In the genomic region with DNA sequence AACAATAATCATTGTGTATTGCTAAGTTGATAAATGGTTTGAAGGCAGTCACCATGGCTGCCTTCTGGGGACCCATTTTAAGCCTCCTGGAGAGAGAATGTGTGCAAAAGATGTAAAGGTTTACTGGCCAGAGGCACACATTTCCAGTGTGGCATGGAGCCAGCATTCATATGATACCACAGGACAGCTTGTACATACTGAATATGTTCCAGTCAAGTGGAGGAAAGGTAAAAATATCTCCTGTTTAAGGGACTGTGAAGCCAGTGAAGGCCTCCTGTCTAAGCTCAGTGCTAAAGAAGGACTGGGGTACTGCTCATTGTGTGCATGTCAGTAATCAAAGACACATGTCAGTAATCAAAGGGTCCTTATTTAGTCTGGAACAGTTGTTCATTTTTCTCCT, we compare ENCODE assay signal across 17 cellular contexts.
A peak's percentile ranks its signal among the peaks of the same experiment; 100 is the strongest.
DNase-seq lines count a peak whose midpoint lies in the region; ATAC-seq and TF ChIP-seq lines count a peak whose summit lies in the region.
"Had no signal": no experiment of that assay in that cellular context is flagged by ENCODE, and none has a peak within 500 bp of the region (broad histone marks: within the 10 kb centered on the region; RNA-seq: fewer than 3 reads in every experiment).

No MANE protein-coding gene starts in this region.

- ATAC-seq in HG02852 (IDR thresholded peaks at IDR 0.05; ENCODE audit: unreplicated experiment) = no peak
- no peak for ATAC-seq in GM19351 (IDR thresholded peaks at IDR 0.05; ENCODE audit: unreplicated experiment)
- ATAC-seq: activated CD4-positive, CD25-positive, alpha-beta regulatory T cell treated with anti-CD3 and anti-CD28 coated beads, Interleukin-2, amount 50 U/mL, for 24 hours; natural killer cell had no signal

- DNase-seq in DMS 273 (lab: John Stamatoyannopoulos, UW; ENCODE audit: unreplicated experiment) (peak; percentile 76), dermis microvascular lymphatic vessel endothelial cell (ENCODE audit: low read depth in 2 of 2) (peak; percentile 43 to 53), kidney tubule cell (ENCODE audit: low spot score) (peak; percentile 60), OCI-M1 (lab: John Stamatoyannopoulos, UW) (no peak)
- DNase-seq: activated CD8-positive, alpha-beta memory T cell treated with anti-CD3 and anti-CD28 coated beads, Interleukin-2, amount 50 U/mL, for 4 hours; activated gamma-delta T cell treated with Interleukin-2 at 50 U/mL for 16 hours; DMS153; dorsolateral prefrontal cortex; esophagus squamous epithelium; natural killer cell; NCI-H1436; NCI-H526 treated with DMSO at 0.1 percent for 48 hours; stomach had no signal

- no peak for TF ChIP-seq EP300 in Ishikawa (IDR thresholded peaks at IDR 0.05; ENCODE audit: borderline replicate concordance)

- no peak for TF ChIP-seq RAD21 in Ishikawa (IDR thresholded peaks at IDR 0.05; ENCODE audit: low read depth)

TF ChIP-seq in Ishikawa, 13 proteins besides CTCF, POLR2A, EP300 and RAD21:
- TF ChIP-seq NFIC (IDR thresholded peaks at IDR 0.05) = peak; percentile 45; the same call in 1 of the 2 replicates
- TF ChIP-seq, protein P1, sequence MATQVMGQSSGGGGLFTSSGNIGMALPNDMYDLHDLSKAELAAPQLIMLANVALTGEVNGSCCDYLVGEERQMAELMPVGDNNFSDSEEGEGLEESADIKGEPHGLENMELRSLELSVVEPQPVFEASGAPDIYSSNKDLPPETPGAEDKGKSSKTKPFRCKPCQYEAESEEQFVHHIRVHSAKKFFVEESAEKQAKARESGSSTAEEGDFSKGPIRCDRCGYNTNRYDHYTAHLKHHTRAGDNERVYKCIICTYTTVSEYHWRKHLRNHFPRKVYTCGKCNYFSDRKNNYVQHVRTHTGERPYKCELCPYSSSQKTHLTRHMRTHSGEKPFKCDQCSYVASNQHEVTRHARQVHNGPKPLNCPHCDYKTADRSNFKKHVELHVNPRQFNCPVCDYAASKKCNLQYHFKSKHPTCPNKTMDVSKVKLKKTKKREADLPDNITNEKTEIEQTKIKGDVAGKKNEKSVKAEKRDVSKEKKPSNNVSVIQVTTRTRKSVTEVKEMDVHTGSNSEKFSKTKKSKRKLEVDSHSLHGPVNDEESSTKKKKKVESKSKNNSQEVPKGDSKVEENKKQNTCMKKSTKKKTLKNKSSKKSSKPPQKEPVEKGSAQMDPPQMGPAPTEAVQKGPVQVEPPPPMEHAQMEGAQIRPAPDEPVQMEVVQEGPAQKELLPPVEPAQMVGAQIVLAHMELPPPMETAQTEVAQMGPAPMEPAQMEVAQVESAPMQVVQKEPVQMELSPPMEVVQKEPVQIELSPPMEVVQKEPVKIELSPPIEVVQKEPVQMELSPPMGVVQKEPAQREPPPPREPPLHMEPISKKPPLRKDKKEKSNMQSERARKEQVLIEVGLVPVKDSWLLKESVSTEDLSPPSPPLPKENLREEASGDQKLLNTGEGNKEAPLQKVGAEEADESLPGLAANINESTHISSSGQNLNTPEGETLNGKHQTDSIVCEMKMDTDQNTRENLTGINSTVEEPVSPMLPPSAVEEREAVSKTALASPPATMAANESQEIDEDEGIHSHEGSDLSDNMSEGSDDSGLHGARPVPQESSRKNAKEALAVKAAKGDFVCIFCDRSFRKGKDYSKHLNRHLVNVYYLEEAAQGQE (IDR thresholded peaks at IDR 0.05; ENCODE audit: low read depth) = no peak
- no peak for TF ChIP-seq CREB1 (IDR thresholded peaks at IDR 0.05; ENCODE audit: low read depth)
